ENCODE assay signal across 23 cellular contexts in the genomic region with DNA sequence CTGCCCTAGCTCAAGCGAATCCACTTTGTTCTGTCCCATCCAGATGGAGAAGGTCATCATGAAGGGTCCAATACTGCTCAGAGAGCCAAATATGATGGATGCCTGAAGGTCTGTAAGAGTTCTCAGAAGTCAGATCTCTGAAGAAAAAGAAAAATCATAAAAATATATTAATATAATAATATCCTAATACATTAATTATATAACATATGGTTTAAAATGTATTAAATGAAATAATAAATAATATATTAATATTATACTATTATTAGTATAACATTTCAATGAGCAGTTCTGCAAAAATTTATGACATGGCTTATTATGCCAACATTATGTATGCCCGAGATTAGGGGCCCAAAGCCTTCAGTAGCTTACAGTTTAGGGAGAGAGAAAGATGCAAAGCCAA.
"Had no signal": no experiment of that assay in that cellular context is flagged by ENCODE, and none has a peak within 500 bp of the region (broad histone marks: within the 10 kb centered on the region; RNA-seq: fewer than 3 reads in every experiment).

No MANE protein-coding gene starts in this region.

- H3K4me3 Mint-ChIP-seq: dendritic cell treated with granulocyte-macrophage colony-stimulating factor and Interleukin-4, amounts not matched to agents 40 ng/mL and 50 ng/mL, for 4 days; effector memory CD8-positive, alpha-beta T cell; endodermal cell; mesothelial cell of epicardium; naive B cell had no signal

- ATAC-seq: effector memory CD8-positive, alpha-beta T cell; gastrocnemius medialis; left cardiac atrium; left lung; lower lobe of right lung; mucosa of descending colon had no signal

- H3K4me1 Mint-ChIP-seq: endodermal cell, mesothelial cell of epicardium, naive B cell had no signal

- H3K36me3 Mint-ChIP-seq: mesothelial cell of epicardium, naive B cell had no signal

- H3K9me3 Mint-ChIP-seq: dendritic cell treated with granulocyte-macrophage colony-stimulating factor and Interleukin-4, amounts not matched to agents 40 ng/mL and 50 ng/mL, for 4 days; effector memory CD8-positive, alpha-beta T cell had no signal

- FAIRE-seq: endometrium, islet of Langerhans, keratinocyte had no signal

- DNase-seq: colonic mucosa; cortex of kidney; effector CD8-positive, alpha-beta T cell; effector memory CD8-positive, alpha-beta T cell; endodermal cell; erythroblast; esophagus squamous epithelium; foreskin fibroblast; foreskin melanocyte; gastrocnemius medialis; glutamatergic neuron; hippocampal formation; left cardiac atrium; left lung; lower lobe of right lung; mesenchymal stem cell; mucosa of descending colon; naive B cell had no signal

- H3K27ac Mint-ChIP-seq: dendritic cell treated with granulocyte-macrophage colony-stimulating factor and Interleukin-4, amounts not matched to agents 40 ng/mL and 50 ng/mL, for 4 days; effector memory CD8-positive, alpha-beta T cell; endodermal cell; mesothelial cell of epicardium; naive B cell had no signal
